ENCODE assay signal across 24 cellular contexts in genomic region chr2:27742571-27742970, GRCh38.
"Had no signal": no experiment of that assay in that cellular context is flagged by ENCODE, and none has a peak within 500 bp of the region (broad histone marks: within the 10 kb centered on the region; RNA-seq: fewer than 3 reads in every experiment).

No MANE protein-coding gene starts in this region.

- H3K27ac Mint-ChIP-seq: dendritic cell treated with granulocyte-macrophage colony-stimulating factor and Interleukin-4, amounts not matched to agents 40 ng/mL and 50 ng/mL, for 4 days; effector memory CD8-positive, alpha-beta T cell; endodermal cell had no signal

- H3K4me1 Mint-ChIP-seq: naive thymus-derived CD4-positive, alpha-beta T cell had no signal

- H3K4me3 Mint-ChIP-seq: dendritic cell treated with granulocyte-macrophage colony-stimulating factor and Interleukin-4, amounts not matched to agents 40 ng/mL and 50 ng/mL, for 4 days; effector memory CD8-positive, alpha-beta T cell; endodermal cell; naive thymus-derived CD4-positive, alpha-beta T cell had no signal

- H3K4me1 ChIP-seq: gastrocnemius medialis had no signal

- H3K9me3 Mint-ChIP-seq: effector memory CD8-positive, alpha-beta T cell had no signal

- H3K36me3 ChIP-seq: colonic mucosa, esophagus squamous epithelium, gastrocnemius medialis, heart right ventricle, left lung, lower lobe of right lung had no signal

- H3K27me3 ChIP-seq: colonic mucosa, esophagus squamous epithelium, gastrocnemius medialis, heart right ventricle, left lung had no signal

- ATAC-seq: effector memory CD8-positive, alpha-beta T cell; esophagus mucosa; gastrocnemius medialis; heart right ventricle; left cardiac atrium; left lung; left ventricle myocardium superior; lower lobe of right lung; naive thymus-derived CD4-positive, alpha-beta T cell had no signal

- H3K27me3 Mint-ChIP-seq: dendritic cell treated with granulocyte-macrophage colony-stimulating factor and Interleukin-4, amounts not matched to agents 40 ng/mL and 50 ng/mL, for 4 days had no signal

- DNase-seq: colonic mucosa; cortex of kidney; effector CD8-positive, alpha-beta T cell; effector memory CD8-positive, alpha-beta T cell; endodermal cell; erythroblast; esophagus squamous epithelium; foreskin fibroblast; foreskin melanocyte; gastrocnemius medialis; glutamatergic neuron; head of caudate nucleus; heart right ventricle; hippocampal formation; left cardiac atrium; left lung; left ventricle myocardium superior; lower lobe of right lung; mesenchymal stem cell; midbrain; naive thymus-derived CD4-positive, alpha-beta T cell had no signal

- H3K9me3 ChIP-seq: colonic mucosa, esophagus squamous epithelium, gastrocnemius medialis, left lung, lower lobe of right lung had no signal

- H3K4me3 ChIP-seq: colonic mucosa, esophagus squamous epithelium, gastrocnemius medialis, heart right ventricle, left lung, lower lobe of right lung had no signal

- H3K27ac ChIP-seq: colonic mucosa, epithelial cell of prostate, esophagus squamous epithelium, gastrocnemius medialis, heart right ventricle, left lung, lower lobe of right lung had no signal
